In the genomic region with DNA sequence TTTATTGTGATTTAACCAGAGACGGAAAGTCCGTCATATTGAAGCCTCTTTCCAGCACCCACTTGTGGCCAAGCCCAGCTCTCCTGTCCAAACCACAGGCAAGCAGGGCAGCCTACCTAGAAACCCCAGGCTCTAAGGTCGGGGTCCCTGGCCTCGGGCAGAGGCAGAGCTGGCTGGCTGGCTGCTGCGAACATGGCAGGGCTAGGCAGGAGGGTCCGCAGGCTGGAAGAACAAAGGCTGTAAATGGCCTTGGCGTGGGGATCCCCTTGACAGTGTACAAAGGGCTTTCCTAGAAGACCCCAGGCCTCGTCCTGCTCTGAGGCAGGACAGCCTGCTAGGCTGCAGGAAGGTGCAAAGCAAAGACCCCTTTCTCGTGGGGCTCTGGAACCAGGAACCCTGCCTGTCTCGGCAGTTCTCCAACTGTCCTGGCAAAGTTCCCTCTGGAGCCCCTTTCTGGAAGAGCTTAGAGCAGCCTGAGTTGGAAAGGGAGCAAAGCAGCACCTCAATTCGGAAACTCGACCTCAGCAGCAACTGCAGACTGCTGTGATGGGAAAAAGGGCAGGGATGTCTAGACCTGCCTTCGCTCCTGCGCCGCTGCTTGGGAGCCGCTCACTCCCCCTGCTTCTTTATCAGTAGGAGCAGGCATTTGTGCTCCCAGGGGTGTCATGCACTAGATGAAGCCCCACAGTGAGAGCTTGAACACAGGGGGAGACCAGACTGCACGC, we compare ENCODE assay signal across 2 cellular contexts.
TF ChIP-seq lines count a peak whose summit lies in the region.

No MANE protein-coding gene starts in this region.

TF ChIP-seq in A549, 52 proteins besides CTCF, POLR2A, EP300 and RAD21:
- 0 out of 2 replicates have a peak, but pooled peaks have one; percentile 7 for TF ChIP-seq POLR2AphosphoS2 (conservative IDR thresholded peaks at IDR 0.05; ENCODE audit: low read length)
- TF ChIP-seq, protein P1, sequence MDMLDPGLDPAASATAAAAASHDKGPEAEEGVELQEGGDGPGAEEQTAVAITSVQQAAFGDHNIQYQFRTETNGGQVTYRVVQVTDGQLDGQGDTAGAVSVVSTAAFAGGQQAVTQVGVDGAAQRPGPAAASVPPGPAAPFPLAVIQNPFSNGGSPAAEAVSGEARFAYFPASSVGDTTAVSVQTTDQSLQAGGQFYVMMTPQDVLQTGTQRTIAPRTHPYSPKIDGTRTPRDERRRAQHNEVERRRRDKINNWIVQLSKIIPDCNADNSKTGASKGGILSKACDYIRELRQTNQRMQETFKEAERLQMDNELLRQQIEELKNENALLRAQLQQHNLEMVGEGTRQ (IDR thresholded peaks at IDR 0.05): no peak

TF ChIP-seq in K562, 482 proteins besides CTCF, POLR2A, EP300 and RAD21:
- TF ChIP-seq CHD2 (IDR thresholded peaks at IDR 0.05; ENCODE audit: low read depth, low read length) (no peak), POLR2G (IDR thresholded peaks at IDR 0.05; ENCODE audit: low read depth, low read length) (peak; percentile 63)
TF ChIP-seq in K562: peak in this region for 1.
